Comparison of ENCODE assay signal across 17 cellular contexts in the genomic region with DNA sequence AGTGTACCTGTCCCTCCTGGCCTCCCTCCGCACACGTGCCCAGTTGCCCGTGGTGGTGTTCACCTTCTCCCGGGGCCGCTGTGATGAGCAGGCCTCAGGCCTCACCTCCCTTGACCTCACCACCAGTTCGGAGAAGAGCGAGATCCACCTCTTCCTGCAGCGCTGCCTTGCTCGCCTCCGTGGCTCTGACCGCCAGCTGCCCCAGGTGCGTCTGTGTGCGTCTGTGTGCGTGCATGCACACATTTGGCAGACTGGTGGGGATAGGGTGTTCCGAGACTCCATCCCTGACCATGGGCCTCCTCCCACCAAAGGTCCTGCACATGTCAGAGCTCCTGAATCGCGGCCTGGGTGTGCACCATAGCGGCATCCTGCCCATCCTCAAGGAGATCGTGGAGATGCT. TPM values are rescaled to one million over a fixed set of nuclear protein-coding genes. Genes with fewer than 3 reads are reported as not detected.
DNase-seq lines count a peak whose midpoint lies in the region; ATAC-seq, FAIRE-seq and TF ChIP-seq lines count a peak whose summit lies in the region.
"Had no signal": no experiment of that assay in that cellular context is flagged by ENCODE, and none has a peak within 500 bp of the region (broad histone marks: within the 10 kb centered on the region; RNA-seq: fewer than 3 reads in every experiment).

No MANE protein-coding gene starts in this region.

- H3K9me3 Mint-ChIP-seq in activated naive CD4-positive, alpha-beta T cell treated with anti-CD3 and anti-CD28 coated beads, Interleukin-2, amount 50 U/mL, for 24 hours = no peaks in the 10 kb centered on the region
- no peaks in the 10 kb centered on the region for H3K9me3 Mint-ChIP-seq in activated naive CD4-positive, alpha-beta T cell treated with anti-CD3 and anti-CD28 coated beads, Interleukin-2, amount 10 ng/mL, durations not matched to agents 7 days and 5 days
- no peaks in the 10 kb centered on the region for H3K9me3 Mint-ChIP-seq in stimulated activated naive CD8-positive, alpha-beta T cell treated with anti-CD3 and anti-CD28 coated beads, Interleukin-15, amount 100 ng/mL, for 72 hours
- H3K9me3 Mint-ChIP-seq: HFFc6 had no signal

- H2AFZ ChIP-seq in HepG2 (ENCODE audit: low read length) (no peak overlapping the region), osteoblast (ENCODE audit: low read length) (no peak overlapping the region)

- TF ChIP-seq POLR2A in HepG2 (IDR thresholded peaks at IDR 0.05; ENCODE audit: insufficient read depth in 1 of 2, low read depth in 2 of 2, low read length in 2 of 2) (no peak), right lobe of liver (IDR thresholded peaks at IDR 0.05) (no peak)

- H3K4me2 ChIP-seq in HepG2 (ENCODE audit: low read depth, low read length) (no peak overlapping the region), osteoblast (ENCODE audit: insufficient read depth, low read length) (no peak overlapping the region)
- H3K4me2 ChIP-seq: BLaER1 had no signal

- H3K4me1 ChIP-seq in HepG2 (ENCODE audit: insufficient read depth, low read length) (peaks cover 16% of the 10 kb centered on the region), right lobe of liver (peaks cover 0 to 21% (median 10%) of the 10 kb centered on the region in 4 donors), osteoblast (ENCODE audit: insufficient read depth, low read length) (peaks cover 7% of the 10 kb centered on the region)

- in situ Hi-C loops in HepG2 (cut with HindIII; ENCODE audit: extremely low pct_ligation_motif_present, low pct_unique_long_range_greater_than_20kb) = no loop called here

- CTCF ChIA-PET in activated naive CD4-positive, alpha-beta T cell treated with anti-CD3 and anti-CD28 coated beads, Interleukin-2, amount 10 ng/mL, durations not matched to agents 7 days and 5 days (lab: Charles Lee) = interaction anchor here (0.8 kb wide), 1 partner anchor 11 kb away, joined by 3 read pairs; no protein-coding TSS in a partner anchor
- CTCF ChIA-PET in HepG2 (lab: Yijun Ruan, JAX; ENCODE audit: low intra/inter-chr PET ratio, low total read pairs) = no interaction called here

- H3K4me3 ChIP-seq in HepG2 (replicated peaks in 1 of 3; ENCODE audit: insufficient read depth in 1 of 3, low read depth in 2 of 3, low read length in 3 of 3) (no peak overlapping the region), right lobe of liver (no peak overlapping the region), osteoblast (ENCODE audit: insufficient read depth, low read length) (no peak overlapping the region)
- H3K4me3 ChIP-seq: BLaER1, HAP-1 had no signal

- H3K27ac Mint-ChIP-seq in activated naive CD4-positive, alpha-beta T cell treated with anti-CD3 and anti-CD28 coated beads, Interleukin-2, amount 50 U/mL, for 24 hours = peak overlapping the region; percentile 30
- H3K27ac Mint-ChIP-seq in activated naive CD4-positive, alpha-beta T cell treated with anti-CD3 and anti-CD28 coated beads, Interleukin-2, amount 10 ng/mL, durations not matched to agents 7 days and 5 days = no peak overlapping the region
- H3K27ac Mint-ChIP-seq in stimulated activated naive CD8-positive, alpha-beta T cell treated with anti-CD3 and anti-CD28 coated beads, Interleukin-15, amount 100 ng/mL, for 72 hours = peak overlapping the region in 1 of 2 donors; percentile 79
- H3K27ac Mint-ChIP-seq: HFFc6 had no signal

- peaks cover 19% of the 10 kb centered on the region for H3K79me2 ChIP-seq in HepG2 (ENCODE audit: insufficient read depth, low read length)
- peaks cover 36% of the 10 kb centered on the region for H3K79me2 ChIP-seq in osteoblast (ENCODE audit: insufficient read depth, low read length)

- BruUV-seq in HepG2 (replicated peaks; lab: Mats Ljungman, UMichigan) = no TSS peak

- ATAC-seq in HepG2 (no peak), right lobe of liver (no peak)
- no peak for ATAC-seq in stimulated activated naive CD8-positive, alpha-beta T cell treated with anti-CD3 and anti-CD28 coated beads, Interleukin-15, amount 100 ng/mL, for 72 hours

- no peak for DNase-seq in activated naive CD4-positive, alpha-beta T cell treated with anti-CD3 and anti-CD28 coated beads, Interleukin-2, amount 10 ng/mL, durations not matched to agents 7 days and 5 days
- no peak for DNase-seq in HepG2 (ENCODE audit: low spot score)
- no peak for DNase-seq in right lobe of liver
- peak; percentile 49 for DNase-seq in osteoblast (ENCODE audit: insufficient read length, low spot score, missing footprints)
- no peak for DNase-seq in MV-4-11 (lab: John Stamatoyannopoulos, UW)
- no peak for DNase-seq in stimulated activated naive CD8-positive, alpha-beta T cell treated with anti-CD3 and anti-CD28 coated beads, Interleukin-15, amount 100 ng/mL, for 72 hours
- DNase-seq in globus pallidus (ENCODE audit: low spot score) = no peak
- DNase-seq: 8988T, AML-193, DMS53, GF-D8, HFFc6 had no signal

- no peak overlapping the region for H3K4me3 Mint-ChIP-seq in activated naive CD4-positive, alpha-beta T cell treated with anti-CD3 and anti-CD28 coated beads, Interleukin-2, amount 50 U/mL, for 24 hours
- no peak overlapping the region for H3K4me3 Mint-ChIP-seq in activated naive CD4-positive, alpha-beta T cell treated with anti-CD3 and anti-CD28 coated beads, Interleukin-2, amount 10 ng/mL, durations not matched to agents 7 days and 5 days
- H3K4me3 Mint-ChIP-seq in stimulated activated naive CD8-positive, alpha-beta T cell treated with anti-CD3 and anti-CD28 coated beads, Interleukin-15, amount 100 ng/mL, for 72 hours = no peak overlapping the region
- H3K4me3 Mint-ChIP-seq: HFFc6 had no signal

- intact Hi-C loops in HepG2 (cut with micrococcal nuclease; ENCODE audit: unreplicated experiment) = no loop called here
- intact Hi-C loops in right lobe of liver (cut with DNase I) = no loop called here

- WGBS in HepG2 (ENCODE audit: low lambda C conversion rate) = 95% methylated on average over 19 of the region's 19 CpGs
- WGBS in right lobe of liver (ENCODE audit: insufficient coverage, low coverage, low lambda C conversion rate, missing lambda C conversion rate) = 93% methylated on average over 12 of the region's 19 CpGs

- TF ChIP-seq CTCF in HepG2 (CRISPR knock-in tag; IDR thresholded peaks at IDR 0.05) (no peak), right lobe of liver (IDR thresholded peaks at IDR 0.05) (no peak), osteoblast (IDR thresholded peaks at IDR 0.05; ENCODE audit: extremely low read depth, low read depth, low read length) (no peak)

- H3K27ac ChIP-seq in HepG2 (ENCODE audit: extremely low read length, insufficient read depth, low read length) = no peak overlapping the region
- no peak overlapping the region for H3K27ac ChIP-seq in right lobe of liver
- no peak overlapping the region for H3K27ac ChIP-seq in osteoblast (ENCODE audit: low read depth, low read length)
- H3K27ac ChIP-seq: BLaER1 had no signal

- H3K36me3 Mint-ChIP-seq in activated naive CD4-positive, alpha-beta T cell treated with anti-CD3 and anti-CD28 coated beads, Interleukin-2, amount 50 U/mL, for 24 hours = peaks cover 14% of the 10 kb centered on the region
- H3K36me3 Mint-ChIP-seq in activated naive CD4-positive, alpha-beta T cell treated with anti-CD3 and anti-CD28 coated beads, Interleukin-2, amount 10 ng/mL, durations not matched to agents 7 days and 5 days = peaks cover 72% of the 10 kb centered on the region

- POLR2A ChIA-PET in HepG2 (lab: Yijun Ruan, JAX) = interaction anchor here (1.0 to 7.7 kb wide), 3 partner anchors 6 to 18 kb away, joined by 4 to 142 read pairs (median 5); a partner anchor contains a TSS

- peaks cover 29% of the 10 kb centered on the region for H3K4me1 Mint-ChIP-seq in activated naive CD4-positive, alpha-beta T cell treated with anti-CD3 and anti-CD28 coated beads, Interleukin-2, amount 50 U/mL, for 24 hours
- H3K4me1 Mint-ChIP-seq in activated naive CD4-positive, alpha-beta T cell treated with anti-CD3 and anti-CD28 coated beads, Interleukin-2, amount 10 ng/mL, durations not matched to agents 7 days and 5 days = peaks cover 17% of the 10 kb centered on the region
- H3K4me1 Mint-ChIP-seq in stimulated activated naive CD8-positive, alpha-beta T cell treated with anti-CD3 and anti-CD28 coated beads, Interleukin-15, amount 100 ng/mL, for 72 hours = peaks cover 49% of the 10 kb centered on the region

- H3K27me3 Mint-ChIP-seq in activated naive CD4-positive, alpha-beta T cell treated with anti-CD3 and anti-CD28 coated beads, Interleukin-2, amount 50 U/mL, for 24 hours = no peaks in the 10 kb centered on the region
- no peaks in the 10 kb centered on the region for H3K27me3 Mint-ChIP-seq in activated naive CD4-positive, alpha-beta T cell treated with anti-CD3 and anti-CD28 coated beads, Interleukin-2, amount 10 ng/mL, durations not matched to agents 7 days and 5 days
- H3K27me3 Mint-ChIP-seq in stimulated activated naive CD8-positive, alpha-beta T cell treated with anti-CD3 and anti-CD28 coated beads, Interleukin-15, amount 100 ng/mL, for 72 hours = no peaks in the 10 kb centered on the region

- peaks cover 52 to 85% of the 10 kb centered on the region in 2 experiments for H3K36me3 ChIP-seq in HepG2 (replicated peaks in 1 of 2; ENCODE audit: control insufficient read depth in 1 of 2, insufficient read depth in 2 of 2, low read length in 2 of 2)
- H3K36me3 ChIP-seq in right lobe of liver = peaks cover 15 to 75% (median 42%) of the 10 kb centered on the region in 4 donors
- peaks cover 83% of the 10 kb centered on the region for H3K36me3 ChIP-seq in osteoblast (ENCODE audit: insufficient read depth, low read length)

- H4K20me1 ChIP-seq in HepG2 (ENCODE audit: insufficient read depth, low read length) = no peaks in the 10 kb centered on the region
- H4K20me1 ChIP-seq in osteoblast (ENCODE audit: insufficient read depth, low read length) = peaks cover 2% of the 10 kb centered on the region

- H3K9ac ChIP-seq in HepG2 (ENCODE audit: insufficient read depth, low read depth, low read length) = no peak overlapping the region
- H3K9ac ChIP-seq: BLaER1 had no signal

- TF ChIP-seq RAD21 in HepG2 (CRISPR knock-in tag; IDR thresholded peaks at IDR 0.05) = no peak

- no peaks in the 10 kb centered on the region; a peak in 1 of 5 replicates for H3K27me3 ChIP-seq in HepG2 (ENCODE audit: control insufficient read depth in 1 of 2, insufficient read depth in 2 of 2, low read length in 2 of 2)
- no peaks in the 10 kb centered on the region for H3K27me3 ChIP-seq in right lobe of liver
- H3K27me3 ChIP-seq in osteoblast (ENCODE audit: insufficient read depth, low read length) = no peaks in the 10 kb centered on the region
- H3K27me3 ChIP-seq: BLaER1 had no signal

- FAIRE-seq in HepG2 (lab: Jason Lieb, UNC) = no peak
- FAIRE-seq: H1, HTR-8/SVneo had no signal

- TF ChIP-seq EP300 in HepG2 (IDR thresholded peaks at IDR 0.05; ENCODE audit: low read depth in 2 of 2, low read length in 2 of 2) = no peak
- no peak for TF ChIP-seq EP300 in HepG2 (CRISPR knock-in tag; IDR thresholded peaks at IDR 0.05; ENCODE audit: borderline replicate concordance)

- H3K9me3 ChIP-seq in HepG2 (ENCODE audit: low read length) = no peaks in the 10 kb centered on the region
- H3K9me3 ChIP-seq in right lobe of liver = no peaks in the 10 kb centered on the region
- H3K9me3 ChIP-seq in osteoblast (ENCODE audit: low read depth, low read length) = no peaks in the 10 kb centered on the region
- H3K9me3 ChIP-seq: BLaER1, HAP-1 had no signal

RNA-seq across cellular contexts. Expression of a gene that starts 4.9 kb away (rescaled TPM):
- total RNA-seq in HepG2 (2016; rRNA removed; fragmentation: Illumina TruSeq; extraction: Trizol) (59.7 and 67.1 TPM in 2 replicates), right lobe of liver (10 to 100 TPM; 26.3 to 73.1 (median 47.1) TPM), osteoblast (42.0 and 46.0 TPM in 2 replicates)
- total RNA-seq in HepG2 (2016; cell fraction: cytosol; rRNA removed; fragmentation: Illumina TruSeq; extraction: Trizol; ENCODE audit: low read depth) = 7.6 and 9.8 TPM in 2 replicates
- 53.4 and 70.9 TPM in 2 replicates for total RNA-seq in HepG2 (2016; cell fraction: insoluble cytoplasmic fraction; rRNA removed; fragmentation: Illumina TruSeq; extraction: Trizol)
- 13.4 and 14.4 TPM in 2 replicates for total RNA-seq in HepG2 (2016; cell fraction: membrane; rRNA removed; fragmentation: Illumina TruSeq; extraction: Trizol)
- total RNA-seq in HepG2 (2016; cell fraction: nucleus; rRNA removed; fragmentation: Illumina TruSeq; extraction: Trizol) = 77.4 and 85.4 TPM in 2 replicates
- polyA plus RNA-seq in HepG2 (2011; rRNA removed) = 68.4 and 76.1 TPM in 2 replicates
- 18.2 and 29.4 TPM in 2 replicates for polyA plus RNA-seq in HepG2 (2011; cell fraction: cytosol; rRNA removed)
- polyA plus RNA-seq in HepG2 (2011; cell fraction: nucleus; rRNA removed) = 625 and 693 TPM in 2 replicates
- 56.2 and 67.8 TPM in 2 replicates for polyA plus RNA-seq in HepG2 (2012)
- polyA plus RNA-seq in HepG2 (2016; cell fraction: cytosol; fragmentation: Illumina TruSeq; extraction: Trizol; ENCODE audit: low read depth) = 4.6 and 5.9 TPM in 2 replicates
- 42.8 and 43.4 TPM in 2 replicates for polyA plus RNA-seq in HepG2 (2016; cell fraction: insoluble cytoplasmic fraction; fragmentation: Illumina TruSeq; extraction: Trizol; ENCODE audit: low read depth)
- 9.6 and 10.0 TPM in 2 replicates for polyA plus RNA-seq in HepG2 (2016; cell fraction: membrane; fragmentation: Illumina TruSeq; extraction: Trizol; ENCODE audit: low read depth)
- polyA plus RNA-seq in HepG2 (2016; cell fraction: nucleus; fragmentation: Illumina TruSeq; extraction: Trizol; ENCODE audit: insufficient read depth, low read depth) = 189 and 193 TPM in 2 replicates
- 100 and 116 TPM in 2 replicates for polyA minus RNA-seq in HepG2 (2011; rRNA and poly(A)+ RNA removed; ENCODE audit: low replicate concordance)
- polyA minus RNA-seq in HepG2 (2011; cell fraction: cytosol; rRNA and poly(A)+ RNA removed) = 33.1 and 33.7 TPM in 2 replicates
- polyA minus RNA-seq in HepG2 (2011; cell fraction: nucleus; rRNA and poly(A)+ RNA removed) = 135 and 162 TPM in 2 replicates

RNA-seq across cellular contexts. Expression of a gene that starts 5.2 kb away (rescaled TPM):
- total RNA-seq in HepG2 (2016; rRNA removed; fragmentation: Illumina TruSeq; extraction: Trizol) (69.8 and 80.4 TPM in 2 replicates), right lobe of liver (10 to 100 TPM in 5 of 6 experiments, 1 to 10 TPM in 1; 9.3 to 33.8 (median 18.3) TPM), osteoblast (86.5 and 95.8 TPM in 2 replicates)
- total RNA-seq in HepG2 (2016; cell fraction: cytosol; rRNA removed; fragmentation: Illumina TruSeq; extraction: Trizol; ENCODE audit: low read depth) = 16.4 and 17.3 TPM in 2 replicates
- 74.0 and 80.6 TPM in 2 replicates for total RNA-seq in HepG2 (2016; cell fraction: insoluble cytoplasmic fraction; rRNA removed; fragmentation: Illumina TruSeq; extraction: Trizol)
- total RNA-seq in HepG2 (2016; cell fraction: membrane; rRNA removed; fragmentation: Illumina TruSeq; extraction: Trizol) = 26.9 and 28.4 TPM in 2 replicates
- total RNA-seq in HepG2 (2016; cell fraction: nucleus; rRNA removed; fragmentation: Illumina TruSeq; extraction: Trizol) = 42.0 and 51.8 TPM in 2 replicates
- polyA plus RNA-seq in HepG2 (2011; rRNA removed) = 51.3 and 57.3 TPM in 2 replicates
- 47.6 and 49.7 TPM in 2 replicates for polyA plus RNA-seq in HepG2 (2011; cell fraction: cytosol; rRNA removed)
- 88.2 and 90.6 TPM in 2 replicates for polyA plus RNA-seq in HepG2 (2011; cell fraction: nucleus; rRNA removed)
- polyA plus RNA-seq in HepG2 (2012) = 44.8 and 55.5 TPM in 2 replicates
- 23.1 and 27.4 TPM in 2 replicates for polyA plus RNA-seq in HepG2 (2016; cell fraction: cytosol; fragmentation: Illumina TruSeq; extraction: Trizol; ENCODE audit: low read depth)
- 108 and 114 TPM in 2 replicates for polyA plus RNA-seq in HepG2 (2016; cell fraction: insoluble cytoplasmic fraction; fragmentation: Illumina TruSeq; extraction: Trizol; ENCODE audit: low read depth)
- 26.7 and 29.7 TPM in 2 replicates for polyA plus RNA-seq in HepG2 (2016; cell fraction: membrane; fragmentation: Illumina TruSeq; extraction: Trizol; ENCODE audit: low read depth)
- polyA plus RNA-seq in HepG2 (2016; cell fraction: nucleus; fragmentation: Illumina TruSeq; extraction: Trizol; ENCODE audit: insufficient read depth, low read depth) = 92.2 and 97.8 TPM in 2 replicates
- 21.2 and 60.8 TPM in 2 replicates for polyA minus RNA-seq in HepG2 (2011; rRNA and poly(A)+ RNA removed; ENCODE audit: low replicate concordance)
- 19.5 and 20.9 TPM in 2 replicates for polyA minus RNA-seq in HepG2 (2011; cell fraction: cytosol; rRNA and poly(A)+ RNA removed)
- polyA minus RNA-seq in HepG2 (2011; cell fraction: nucleus; rRNA and poly(A)+ RNA removed) = 23.2 and 28.1 TPM in 2 replicates

RNA-seq across cellular contexts. Expression of a gene that starts 8.0 kb away (rescaled TPM):
- total RNA-seq in HepG2 (2016; rRNA removed; fragmentation: Illumina TruSeq; extraction: Trizol) (10.8 and 18.6 TPM in 2 replicates), right lobe of liver (10 to 100 TPM in 5 of 6 experiments, 1 to 10 TPM in 1; 9.8 to 14.6 (median 12.1) TPM), osteoblast (16.8 and 18.1 TPM in 2 replicates)
- total RNA-seq in HepG2 (2016; cell fraction: cytosol; rRNA removed; fragmentation: Illumina TruSeq; extraction: Trizol; ENCODE audit: low read depth) = 9.0 and 14.9 TPM in 2 replicates
- 12.3 and 16.4 TPM in 2 replicates for total RNA-seq in HepG2 (2016; cell fraction: insoluble cytoplasmic fraction; rRNA removed; fragmentation: Illumina TruSeq; extraction: Trizol)
- 10.9 and 16.6 TPM in 2 replicates for total RNA-seq in HepG2 (2016; cell fraction: membrane; rRNA removed; fragmentation: Illumina TruSeq; extraction: Trizol)
- 17.8 and 22.3 TPM in 2 replicates for total RNA-seq in HepG2 (2016; cell fraction: nucleus; rRNA removed; fragmentation: Illumina TruSeq; extraction: Trizol)
- polyA plus RNA-seq in HepG2 (2011; rRNA removed) = 26.2 and 28.9 TPM in 2 replicates
- polyA plus RNA-seq in HepG2 (2011; cell fraction: cytosol; rRNA removed) = 17.8 and 24.8 TPM in 2 replicates
- polyA plus RNA-seq in HepG2 (2011; cell fraction: nucleus; rRNA removed) = 145 and 157 TPM in 2 replicates
- polyA plus RNA-seq in HepG2 (2012) = 16.4 and 25.9 TPM in 2 replicates
- polyA plus RNA-seq in HepG2 (2016; cell fraction: cytosol; fragmentation: Illumina TruSeq; extraction: Trizol; ENCODE audit: low read depth) = 12.5 and 17.3 TPM in 2 replicates
- 16.7 and 17.2 TPM in 2 replicates for polyA plus RNA-seq in HepG2 (2016; cell fraction: insoluble cytoplasmic fraction; fragmentation: Illumina TruSeq; extraction: Trizol; ENCODE audit: low read depth)
- polyA plus RNA-seq in HepG2 (2016; cell fraction: membrane; fragmentation: Illumina TruSeq; extraction: Trizol; ENCODE audit: low read depth) = 14.6 and 18.4 TPM in 2 replicates
- polyA plus RNA-seq in HepG2 (2016; cell fraction: nucleus; fragmentation: Illumina TruSeq; extraction: Trizol; ENCODE audit: insufficient read depth, low read depth) = 53.7 and 55.2 TPM in 2 replicates
- polyA minus RNA-seq in HepG2 (2011; rRNA and poly(A)+ RNA removed; ENCODE audit: low replicate concordance) = 43.0 TPM in 2 replicates
- 10.4 TPM in 2 replicates for polyA minus RNA-seq in HepG2 (2011; cell fraction: cytosol; rRNA and poly(A)+ RNA removed)
- polyA minus RNA-seq in HepG2 (2011; cell fraction: nucleus; rRNA and poly(A)+ RNA removed) = 34.1 and 38.2 TPM in 2 replicates

RNA-seq across cellular contexts. Expression of a gene that starts 17.9 kb away (rescaled TPM):
- total RNA-seq in HepG2 (2016; rRNA removed; fragmentation: Illumina TruSeq; extraction: Trizol) (73.0 and 165 TPM in 2 replicates), right lobe of liver (1,000 to 10,000 TPM; 1,495 to 2,818 (median 2,205) TPM), osteoblast (7.2 and 8.3 TPM in 2 replicates)
- 12.9 and 15.6 TPM in 2 replicates for total RNA-seq in HepG2 (2016; cell fraction: cytosol; rRNA removed; fragmentation: Illumina TruSeq; extraction: Trizol; ENCODE audit: low read depth)
- 48.4 and 166 TPM in 2 replicates for total RNA-seq in HepG2 (2016; cell fraction: insoluble cytoplasmic fraction; rRNA removed; fragmentation: Illumina TruSeq; extraction: Trizol)
- total RNA-seq in HepG2 (2016; cell fraction: membrane; rRNA removed; fragmentation: Illumina TruSeq; extraction: Trizol) = 23.4 and 27.0 TPM in 2 replicates
- total RNA-seq in HepG2 (2016; cell fraction: nucleus; rRNA removed; fragmentation: Illumina TruSeq; extraction: Trizol) = 212 and 258 TPM in 2 replicates
- 478 and 755 TPM in 2 replicates for polyA plus RNA-seq in HepG2 (2011; rRNA removed)
- polyA plus RNA-seq in HepG2 (2011; cell fraction: cytosol; rRNA removed) = 352 and 505 TPM in 2 replicates
- 1,207 and 1,448 TPM in 2 replicates for polyA plus RNA-seq in HepG2 (2011; cell fraction: nucleus; rRNA removed)
- polyA plus RNA-seq in HepG2 (2012) = 360 and 704 TPM in 2 replicates
- 15.2 and 17.1 TPM in 2 replicates for polyA plus RNA-seq in HepG2 (2016; cell fraction: cytosol; fragmentation: Illumina TruSeq; extraction: Trizol; ENCODE audit: low read depth)
- polyA plus RNA-seq in HepG2 (2016; cell fraction: insoluble cytoplasmic fraction; fragmentation: Illumina TruSeq; extraction: Trizol; ENCODE audit: low read depth) = 70.0 and 102 TPM in 2 replicates
- 17.2 and 22.6 TPM in 2 replicates for polyA plus RNA-seq in HepG2 (2016; cell fraction: membrane; fragmentation: Illumina TruSeq; extraction: Trizol; ENCODE audit: low read depth)
- 542 and 543 TPM in 2 replicates for polyA plus RNA-seq in HepG2 (2016; cell fraction: nucleus; fragmentation: Illumina TruSeq; extraction: Trizol; ENCODE audit: insufficient read depth, low read depth)
- 4.0 and 407 TPM in 2 replicates for polyA minus RNA-seq in HepG2 (2011; rRNA and poly(A)+ RNA removed; ENCODE audit: low replicate concordance)
- polyA minus RNA-seq in HepG2 (2011; cell fraction: cytosol; rRNA and poly(A)+ RNA removed) = 168 and 210 TPM in 2 replicates
- polyA minus RNA-seq in HepG2 (2011; cell fraction: nucleus; rRNA and poly(A)+ RNA removed) = 349 and 437 TPM in 2 replicates

RNA-seq across cellular contexts. Expression of a gene that starts 18.0 kb away (rescaled TPM):
- total RNA-seq in HepG2 (2016; rRNA removed; fragmentation: Illumina TruSeq; extraction: Trizol) (71.1 and 171 TPM in 2 replicates), right lobe of liver (1,000 to 10,000 TPM; 1,939 to 4,112 (median 3,131) TPM), osteoblast (16.5 and 26.8 TPM in 2 replicates)
- total RNA-seq in HepG2 (2016; cell fraction: cytosol; rRNA removed; fragmentation: Illumina TruSeq; extraction: Trizol; ENCODE audit: low read depth) = 36.8 and 37.7 TPM in 2 replicates
- total RNA-seq in HepG2 (2016; cell fraction: insoluble cytoplasmic fraction; rRNA removed; fragmentation: Illumina TruSeq; extraction: Trizol) = 65.1 and 180 TPM in 2 replicates
- total RNA-seq in HepG2 (2016; cell fraction: membrane; rRNA removed; fragmentation: Illumina TruSeq; extraction: Trizol) = 37.5 and 44.4 TPM in 2 replicates
- total RNA-seq in HepG2 (2016; cell fraction: nucleus; rRNA removed; fragmentation: Illumina TruSeq; extraction: Trizol) = 202 and 235 TPM in 2 replicates
- 513 and 772 TPM in 2 replicates for polyA plus RNA-seq in HepG2 (2011; rRNA removed)
- polyA plus RNA-seq in HepG2 (2011; cell fraction: cytosol; rRNA removed) = 355 and 506 TPM in 2 replicates
- polyA plus RNA-seq in HepG2 (2011; cell fraction: nucleus; rRNA removed) = 3,065 and 3,175 TPM in 2 replicates
- polyA plus RNA-seq in HepG2 (2012) = 460 and 611 TPM in 2 replicates
- 25.3 and 27.9 TPM in 2 replicates for polyA plus RNA-seq in HepG2 (2016; cell fraction: cytosol; fragmentation: Illumina TruSeq; extraction: Trizol; ENCODE audit: low read depth)
- 66.3 and 72.4 TPM in 2 replicates for polyA plus RNA-seq in HepG2 (2016; cell fraction: insoluble cytoplasmic fraction; fragmentation: Illumina TruSeq; extraction: Trizol; ENCODE audit: low read depth)
- polyA plus RNA-seq in HepG2 (2016; cell fraction: membrane; fragmentation: Illumina TruSeq; extraction: Trizol; ENCODE audit: low read depth) = 31.9 and 32.4 TPM in 2 replicates
- polyA plus RNA-seq in HepG2 (2016; cell fraction: nucleus; fragmentation: Illumina TruSeq; extraction: Trizol; ENCODE audit: insufficient read depth, low read depth) = 450 and 455 TPM in 2 replicates
- polyA minus RNA-seq in HepG2 (2011; rRNA and poly(A)+ RNA removed; ENCODE audit: low replicate concordance) = 88.1 and 583 TPM in 2 replicates
- 179 and 284 TPM in 2 replicates for polyA minus RNA-seq in HepG2 (2011; cell fraction: cytosol; rRNA and poly(A)+ RNA removed)
- polyA minus RNA-seq in HepG2 (2011; cell fraction: nucleus; rRNA and poly(A)+ RNA removed) = 584 and 876 TPM in 2 replicates
- total RNA-seq: H1 had no signal
